In the genomic region with DNA sequence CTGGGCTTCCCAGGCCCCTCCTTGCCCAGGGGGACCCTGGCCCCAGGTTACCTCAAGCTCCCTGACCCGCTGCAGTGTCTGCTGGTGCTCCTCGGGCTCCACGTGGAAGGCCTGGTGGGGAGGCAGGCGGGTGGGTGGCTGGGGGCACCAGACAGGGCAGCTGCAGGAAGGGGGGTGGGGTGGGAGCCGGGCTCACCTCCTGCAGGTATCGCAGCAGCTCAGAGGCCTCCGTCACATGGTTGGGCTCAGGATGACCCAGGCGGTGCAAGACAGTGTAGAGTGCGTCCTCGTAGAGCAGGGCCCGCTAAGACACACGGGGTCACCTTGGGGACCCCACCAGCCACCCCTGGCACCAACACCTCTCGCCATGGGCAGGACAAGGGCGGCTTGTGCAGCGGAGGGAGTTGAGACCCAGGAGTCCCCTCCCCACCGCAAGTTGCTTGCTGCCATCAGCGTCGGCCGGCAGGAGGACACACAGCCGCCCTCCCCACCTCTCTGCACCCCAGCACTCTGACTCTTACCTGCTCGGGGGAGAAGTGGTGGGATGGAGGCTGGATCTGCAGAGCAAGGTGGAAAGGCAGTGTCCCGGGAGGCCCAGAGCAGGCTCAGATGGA, we compare ENCODE assay signal across 1 cellular context.
TF ChIP-seq lines count a peak whose summit lies in the region.

No MANE protein-coding gene starts in this region.

TF ChIP-seq in K562, 482 proteins besides CTCF, POLR2A, EP300 and RAD21 (continued from another document and continues in another):
- TF ChIP-seq, protein P1, sequence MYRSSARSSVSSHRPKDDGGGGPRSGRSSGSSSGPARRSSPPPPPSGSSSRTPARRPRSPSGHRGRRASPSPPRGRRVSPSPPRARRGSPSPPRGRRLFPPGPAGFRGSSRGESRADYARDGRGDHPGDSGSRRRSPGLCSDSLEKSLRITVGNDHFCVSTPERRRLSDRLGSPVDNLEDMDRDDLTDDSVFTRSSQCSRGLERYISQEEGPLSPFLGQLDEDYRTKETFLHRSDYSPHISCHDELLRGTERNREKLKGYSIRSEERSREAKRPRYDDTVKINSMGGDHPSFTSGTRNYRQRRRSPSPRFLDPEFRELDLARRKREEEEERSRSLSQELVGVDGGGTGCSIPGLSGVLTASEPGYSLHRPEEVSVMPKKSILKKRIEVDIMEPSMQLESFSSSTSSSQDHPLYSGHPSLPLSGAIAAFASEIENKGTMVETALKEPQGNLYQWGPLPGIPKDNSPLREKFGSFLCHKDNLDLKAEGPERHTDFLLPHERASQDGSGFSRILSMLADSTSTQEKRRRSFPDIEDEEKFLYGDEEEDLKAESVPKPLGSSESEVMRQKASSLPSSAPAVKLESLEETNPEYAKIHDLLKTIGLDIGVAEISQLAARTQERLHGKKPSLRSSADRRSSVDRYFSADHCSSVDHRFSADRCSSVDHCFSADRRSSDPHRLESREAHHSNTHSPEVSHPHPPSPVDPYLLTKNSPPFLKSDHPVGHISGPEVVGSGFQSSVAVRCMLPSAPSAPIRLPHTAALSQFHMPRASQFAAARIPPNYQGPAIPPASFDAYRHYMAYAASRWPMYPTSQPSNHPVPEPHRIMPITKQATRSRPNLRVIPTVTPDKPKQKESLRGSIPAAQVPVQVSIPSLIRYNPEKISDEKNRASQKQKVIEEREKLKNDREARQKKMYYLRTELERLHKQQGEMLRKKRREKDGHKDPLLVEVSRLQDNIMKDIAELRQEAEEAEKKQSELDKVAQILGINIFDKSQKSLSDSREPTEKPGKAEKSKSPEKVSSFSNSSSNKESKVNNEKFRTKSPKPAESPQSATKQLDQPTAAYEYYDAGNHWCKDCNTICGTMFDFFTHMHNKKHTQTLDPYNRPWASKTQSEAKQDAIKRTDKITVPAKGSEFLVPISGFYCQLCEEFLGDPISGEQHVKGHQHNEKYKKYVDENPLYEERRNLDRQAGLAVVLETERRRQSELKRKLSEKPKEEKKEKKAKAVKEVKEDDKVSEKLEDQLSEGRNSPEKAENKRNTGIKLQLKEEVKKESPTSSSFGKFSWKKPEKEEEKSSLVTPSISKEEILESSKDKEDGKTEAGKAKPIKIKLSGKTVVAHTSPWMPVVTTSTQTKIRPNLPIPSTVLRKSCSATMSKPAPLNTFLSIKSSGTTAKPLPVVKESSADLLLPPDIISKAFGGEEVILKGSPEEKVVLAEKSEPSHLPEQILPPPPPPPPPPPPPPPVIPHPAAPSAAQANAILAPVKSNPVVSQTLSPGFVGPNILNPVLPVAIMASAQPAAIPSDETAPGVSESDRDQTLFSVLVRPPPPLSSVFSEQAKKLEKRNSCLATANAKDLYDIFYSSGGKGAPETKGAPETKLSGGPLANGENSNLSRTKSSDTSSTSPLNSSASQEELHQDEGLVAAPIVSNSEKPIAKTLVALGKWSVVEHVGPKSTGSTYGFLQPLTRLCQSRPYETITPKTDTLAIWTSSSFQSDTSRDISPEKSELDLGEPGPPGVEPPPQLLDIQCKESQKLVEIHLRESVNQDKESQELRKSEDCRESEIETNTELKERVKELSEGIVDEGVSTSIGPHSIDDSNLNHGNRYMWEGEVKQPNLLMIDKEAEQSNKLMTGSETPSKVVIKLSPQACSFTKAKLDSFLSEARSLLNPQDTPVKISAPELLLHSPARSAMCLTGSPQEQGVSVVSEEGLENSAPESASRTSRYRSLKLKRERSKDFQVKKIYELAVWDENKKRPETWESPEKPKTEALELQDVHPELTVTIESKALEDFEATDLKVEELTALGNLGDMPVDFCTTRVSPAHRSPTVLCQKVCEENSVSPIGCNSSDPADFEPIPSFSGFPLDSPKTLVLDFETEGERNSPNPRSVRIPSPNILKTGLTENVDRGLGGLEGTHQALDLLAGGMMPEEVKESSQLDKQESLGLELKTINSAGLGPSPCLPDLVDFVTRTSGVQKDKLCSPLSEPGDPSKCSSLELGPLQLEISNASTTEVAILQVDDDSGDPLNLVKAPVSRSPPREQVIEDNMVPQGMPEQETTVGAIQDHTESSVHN (IDR thresholded peaks at IDR 0.05; ENCODE audit: borderline replicate concordance in 1 of 2, low read depth in 1 of 2), result no peak
- TF ChIP-seq KAT7 (CRISPR knock-in tag; IDR thresholded peaks at IDR 0.05; ENCODE audit: borderline replicate concordance), result peak; percentile 44; the same call in 1 of the 2 replicates
- TF ChIP-seq, protein P2, sequence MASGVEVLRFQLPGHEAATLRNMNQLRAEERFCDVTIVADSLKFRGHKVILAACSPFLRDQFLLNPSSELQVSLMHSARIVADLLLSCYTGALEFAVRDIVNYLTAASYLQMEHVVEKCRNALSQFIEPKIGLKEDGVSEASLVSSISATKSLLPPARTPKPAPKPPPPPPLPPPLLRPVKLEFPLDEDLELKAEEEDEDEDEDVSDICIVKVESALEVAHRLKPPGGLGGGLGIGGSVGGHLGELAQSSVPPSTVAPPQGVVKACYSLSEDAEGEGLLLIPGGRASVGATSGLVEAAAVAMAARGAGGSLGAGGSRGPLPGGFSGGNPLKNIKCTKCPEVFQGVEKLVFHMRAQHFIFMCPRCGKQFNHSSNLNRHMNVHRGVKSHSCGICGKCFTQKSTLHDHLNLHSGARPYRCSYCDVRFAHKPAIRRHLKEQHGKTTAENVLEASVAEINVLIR (CRISPR knock-in tag; IDR thresholded peaks at IDR 0.05), result no peak
- TF ChIP-seq, protein P3, sequence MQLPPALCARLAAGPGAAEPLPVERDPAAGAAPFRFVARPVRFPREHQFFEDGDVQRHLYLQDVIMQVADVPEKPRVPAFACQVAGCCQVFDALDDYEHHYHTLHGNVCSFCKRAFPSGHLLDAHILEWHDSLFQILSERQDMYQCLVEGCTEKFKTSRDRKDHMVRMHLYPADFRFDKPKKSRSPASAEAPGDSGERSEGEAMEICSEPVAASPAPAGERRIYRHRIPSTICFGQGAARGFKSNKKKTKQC (CRISPR knock-in tag; IDR thresholded peaks at IDR 0.05), result no peak; the same call in 1 of the 2 replicates
- TF ChIP-seq, protein P4, sequence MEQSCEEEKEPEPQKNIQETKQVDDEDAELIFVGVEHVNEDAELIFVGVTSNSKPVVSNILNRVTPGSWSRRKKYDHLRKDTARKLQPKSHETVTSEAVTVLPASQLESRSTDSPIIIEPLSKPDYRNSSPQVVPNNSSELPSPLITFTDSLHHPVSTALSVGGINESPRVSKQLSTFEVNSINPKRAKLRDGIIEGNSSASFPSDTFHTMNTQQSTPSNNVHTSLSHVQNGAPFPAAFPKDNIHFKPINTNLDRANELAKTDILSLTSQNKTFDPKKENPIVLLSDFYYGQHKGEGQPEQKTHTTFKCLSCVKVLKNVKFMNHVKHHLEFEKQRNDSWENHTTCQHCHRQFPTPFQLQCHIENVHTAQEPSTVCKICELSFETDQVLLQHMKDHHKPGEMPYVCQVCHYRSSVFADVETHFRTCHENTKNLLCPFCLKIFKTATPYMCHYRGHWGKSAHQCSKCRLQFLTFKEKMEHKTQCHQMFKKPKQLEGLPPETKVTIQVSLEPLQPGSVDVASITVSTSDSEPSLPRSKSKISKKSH (CRISPR knock-in tag; IDR thresholded peaks at IDR 0.05), result no peak
- TF ChIP-seq, protein P5, sequence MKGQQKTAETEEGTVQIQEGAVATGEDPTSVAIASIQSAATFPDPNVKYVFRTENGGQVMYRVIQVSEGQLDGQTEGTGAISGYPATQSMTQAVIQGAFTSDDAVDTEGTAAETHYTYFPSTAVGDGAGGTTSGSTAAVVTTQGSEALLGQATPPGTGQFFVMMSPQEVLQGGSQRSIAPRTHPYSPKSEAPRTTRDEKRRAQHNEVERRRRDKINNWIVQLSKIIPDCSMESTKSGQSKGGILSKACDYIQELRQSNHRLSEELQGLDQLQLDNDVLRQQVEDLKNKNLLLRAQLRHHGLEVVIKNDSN (CRISPR knock-in tag; IDR thresholded peaks at IDR 0.05), result peak; percentile 43
- no peak for TF ChIP-seq SRSF1 (IDR thresholded peaks at IDR 0.05; ENCODE audit: low read depth, low read length)
- TF ChIP-seq ZC3H11A (IDR thresholded peaks at IDR 0.05; ENCODE audit: low read depth, low read length), result no peak
- no peak for TF ChIP-seq ETS2 (tag; IDR thresholded peaks at IDR 0.05; ENCODE audit: borderline replicate concordance, poor library complexity, severe bottlenecking)
- TF ChIP-seq SUPT5H (IDR thresholded peaks at IDR 0.05), result no peak
- no peak for TF ChIP-seq NCOR1 (IDR thresholded peaks at IDR 0.05)
- TF ChIP-seq, protein P6, sequence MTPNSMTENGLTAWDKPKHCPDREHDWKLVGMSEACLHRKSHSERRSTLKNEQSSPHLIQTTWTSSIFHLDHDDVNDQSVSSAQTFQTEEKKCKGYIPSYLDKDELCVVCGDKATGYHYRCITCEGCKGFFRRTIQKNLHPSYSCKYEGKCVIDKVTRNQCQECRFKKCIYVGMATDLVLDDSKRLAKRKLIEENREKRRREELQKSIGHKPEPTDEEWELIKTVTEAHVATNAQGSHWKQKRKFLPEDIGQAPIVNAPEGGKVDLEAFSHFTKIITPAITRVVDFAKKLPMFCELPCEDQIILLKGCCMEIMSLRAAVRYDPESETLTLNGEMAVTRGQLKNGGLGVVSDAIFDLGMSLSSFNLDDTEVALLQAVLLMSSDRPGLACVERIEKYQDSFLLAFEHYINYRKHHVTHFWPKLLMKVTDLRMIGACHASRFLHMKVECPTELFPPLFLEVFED (CRISPR knock-in tag; conservative IDR thresholded peaks at IDR 0.05), result no peak
- TF ChIP-seq, protein P7, sequence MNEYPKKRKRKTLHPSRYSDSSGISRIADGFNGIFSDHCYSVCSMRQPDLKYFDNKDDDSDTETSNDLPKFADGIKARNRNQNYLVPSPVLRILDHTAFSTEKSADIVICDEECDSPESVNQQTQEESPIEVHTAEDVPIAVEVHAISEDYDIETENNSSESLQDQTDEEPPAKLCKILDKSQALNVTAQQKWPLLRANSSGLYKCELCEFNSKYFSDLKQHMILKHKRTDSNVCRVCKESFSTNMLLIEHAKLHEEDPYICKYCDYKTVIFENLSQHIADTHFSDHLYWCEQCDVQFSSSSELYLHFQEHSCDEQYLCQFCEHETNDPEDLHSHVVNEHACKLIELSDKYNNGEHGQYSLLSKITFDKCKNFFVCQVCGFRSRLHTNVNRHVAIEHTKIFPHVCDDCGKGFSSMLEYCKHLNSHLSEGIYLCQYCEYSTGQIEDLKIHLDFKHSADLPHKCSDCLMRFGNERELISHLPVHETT (CRISPR knock-in tag; conservative IDR thresholded peaks at IDR 0.05 in 1 of 2, IDR thresholded peaks at IDR 0.05 in 1 of 2), result no peak; a peak in 1 of 4 replicates
- no peak for TF ChIP-seq MCM7 (IDR thresholded peaks at IDR 0.05)
- TF ChIP-seq MEF2D (tag; conservative IDR thresholded peaks at IDR 0.05; ENCODE audit: low read depth), result no peak
- TF ChIP-seq BRD4 (IDR thresholded peaks at IDR 0.05), result no peak
- no peak for TF ChIP-seq PTTG1 (tag; IDR thresholded peaks at IDR 0.05; ENCODE audit: low read depth)
- no peak for TF ChIP-seq ZNF695 (CRISPR knock-in tag; IDR thresholded peaks at IDR 0.05)
- TF ChIP-seq TAL1 (IDR thresholded peaks at IDR 0.05), result no peak
- TF ChIP-seq, protein P8, sequence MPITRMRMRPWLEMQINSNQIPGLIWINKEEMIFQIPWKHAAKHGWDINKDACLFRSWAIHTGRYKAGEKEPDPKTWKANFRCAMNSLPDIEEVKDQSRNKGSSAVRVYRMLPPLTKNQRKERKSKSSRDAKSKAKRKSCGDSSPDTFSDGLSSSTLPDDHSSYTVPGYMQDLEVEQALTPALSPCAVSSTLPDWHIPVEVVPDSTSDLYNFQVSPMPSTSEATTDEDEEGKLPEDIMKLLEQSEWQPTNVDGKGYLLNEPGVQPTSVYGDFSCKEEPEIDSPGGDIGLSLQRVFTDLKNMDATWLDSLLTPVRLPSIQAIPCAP (CRISPR knock-in tag; IDR thresholded peaks at IDR 0.05; ENCODE audit: borderline replicate concordance), result no peak
- no peak for TF ChIP-seq ZNF165 (CRISPR knock-in tag; IDR thresholded peaks at IDR 0.05; ENCODE audit: borderline replicate concordance)
- TF ChIP-seq, protein P9, sequence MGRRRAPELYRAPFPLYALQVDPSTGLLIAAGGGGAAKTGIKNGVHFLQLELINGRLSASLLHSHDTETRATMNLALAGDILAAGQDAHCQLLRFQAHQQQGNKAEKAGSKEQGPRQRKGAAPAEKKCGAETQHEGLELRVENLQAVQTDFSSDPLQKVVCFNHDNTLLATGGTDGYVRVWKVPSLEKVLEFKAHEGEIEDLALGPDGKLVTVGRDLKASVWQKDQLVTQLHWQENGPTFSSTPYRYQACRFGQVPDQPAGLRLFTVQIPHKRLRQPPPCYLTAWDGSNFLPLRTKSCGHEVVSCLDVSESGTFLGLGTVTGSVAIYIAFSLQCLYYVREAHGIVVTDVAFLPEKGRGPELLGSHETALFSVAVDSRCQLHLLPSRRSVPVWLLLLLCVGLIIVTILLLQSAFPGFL (CRISPR knock-in tag; IDR thresholded peaks at IDR 0.05), result no peak
- TF ChIP-seq, protein P10, sequence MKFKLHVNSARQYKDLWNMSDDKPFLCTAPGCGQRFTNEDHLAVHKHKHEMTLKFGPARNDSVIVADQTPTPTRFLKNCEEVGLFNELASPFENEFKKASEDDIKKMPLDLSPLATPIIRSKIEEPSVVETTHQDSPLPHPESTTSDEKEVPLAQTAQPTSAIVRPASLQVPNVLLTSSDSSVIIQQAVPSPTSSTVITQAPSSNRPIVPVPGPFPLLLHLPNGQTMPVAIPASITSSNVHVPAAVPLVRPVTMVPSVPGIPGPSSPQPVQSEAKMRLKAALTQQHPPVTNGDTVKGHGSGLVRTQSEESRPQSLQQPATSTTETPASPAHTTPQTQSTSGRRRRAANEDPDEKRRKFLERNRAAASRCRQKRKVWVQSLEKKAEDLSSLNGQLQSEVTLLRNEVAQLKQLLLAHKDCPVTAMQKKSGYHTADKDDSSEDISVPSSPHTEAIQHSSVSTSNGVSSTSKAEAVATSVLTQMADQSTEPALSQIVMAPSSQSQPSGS (CRISPR knock-in tag; IDR thresholded peaks at IDR 0.05), result no peak
- TF ChIP-seq, protein P11, sequence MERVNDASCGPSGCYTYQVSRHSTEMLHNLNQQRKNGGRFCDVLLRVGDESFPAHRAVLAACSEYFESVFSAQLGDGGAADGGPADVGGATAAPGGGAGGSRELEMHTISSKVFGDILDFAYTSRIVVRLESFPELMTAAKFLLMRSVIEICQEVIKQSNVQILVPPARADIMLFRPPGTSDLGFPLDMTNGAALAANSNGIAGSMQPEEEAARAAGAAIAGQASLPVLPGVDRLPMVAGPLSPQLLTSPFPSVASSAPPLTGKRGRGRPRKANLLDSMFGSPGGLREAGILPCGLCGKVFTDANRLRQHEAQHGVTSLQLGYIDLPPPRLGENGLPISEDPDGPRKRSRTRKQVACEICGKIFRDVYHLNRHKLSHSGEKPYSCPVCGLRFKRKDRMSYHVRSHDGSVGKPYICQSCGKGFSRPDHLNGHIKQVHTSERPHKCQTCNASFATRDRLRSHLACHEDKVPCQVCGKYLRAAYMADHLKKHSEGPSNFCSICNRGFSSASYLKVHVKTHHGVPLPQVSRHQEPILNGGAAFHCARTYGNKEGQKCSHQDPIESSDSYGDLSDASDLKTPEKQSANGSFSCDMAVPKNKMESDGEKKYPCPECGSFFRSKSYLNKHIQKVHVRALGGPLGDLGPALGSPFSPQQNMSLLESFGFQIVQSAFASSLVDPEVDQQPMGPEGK (CRISPR knock-in tag; IDR thresholded peaks at IDR 0.05; ENCODE audit: borderline replicate concordance), result no peak
- TF ChIP-seq NR3C1 (CRISPR knock-in tag; IDR thresholded peaks at IDR 0.05), result no peak
- TF ChIP-seq FOXK2 (conservative IDR thresholded peaks at IDR 0.05 in 1 of 2, IDR thresholded peaks at IDR 0.05 in 1 of 2; ENCODE audit: low read depth in 2 of 2), result no peak
